9 cellular contexts compared by ENCODE assay signal in genomic region chr12:85076688-85077430, GRCh38. TPM values are rescaled to one million over a fixed set of nuclear protein-coding genes. Genes with fewer than 3 reads are reported as not detected.
DNase-seq lines count a peak whose midpoint lies in the region; ATAC-seq, FAIRE-seq and TF ChIP-seq lines count a peak whose summit lies in the region.
"Had no signal": no experiment of that assay in that cellular context is flagged by ENCODE, and none has a peak within 500 bp of the region (broad histone marks: within the 10 kb centered on the region; RNA-seq: fewer than 3 reads in every experiment).

No MANE protein-coding gene starts in this region.

- no peaks in the 10 kb centered on the region for H3K23me2 ChIP-seq in H1 (ENCODE audit: low read depth, low read length)

- intact Hi-C loops in IMR-90 (cut with micrococcal nuclease), result loop anchor here (1.0 kb wide), 1 partner anchor 371 kb away; no protein-coding TSS in a partner anchor
- intact Hi-C loops in activated CD4-positive, alpha-beta memory T cell treated with anti-CD3 and anti-CD28 coated beads for 36 hours (cut with micrococcal nuclease), result loop anchor here (2.0 to 10.0 kb wide), 3 partner anchors 348 to 844 kb away; partner anchors contain the start of gene NTS

- TF ChIP-seq CTCF in IMR-90 (conservative IDR thresholded peaks at IDR 0.05; ENCODE audit: low read depth, low read length) (peak; percentile 55), H1 (IDR thresholded peaks at IDR 0.05; ENCODE audit: control extremely low read depth in 1 of 3, insufficient read depth in 1 of 3, low read depth in 1 of 3, low read length in 3 of 3) (peak in 2 of 3 experiments; percentile 31 to 52; a peak in 2 of 4 replicates), neural progenitor cell (IDR thresholded peaks at IDR 0.05) (peak; percentile 70)

- no TSS peak for BruUV-seq in IMR-90 (replicated peaks; lab: Mats Ljungman, UMichigan)

- CTCF ChIA-PET in IMR-90 (lab: Yijun Ruan, JAX), result interaction anchor here (0.6 kb wide), 2 partner anchors 25 to 506 kb away, joined by 3 read pairs; no protein-coding TSS in a partner anchor
- CTCF ChIA-PET in H1 (lab: Charles Lee; ENCODE audit: partially characterized antibody), result interaction anchor here (0.7 to 3.1 kb wide), 15 partner anchors 9 to 368 kb away, joined by 3 to 8 read pairs (median 4); no protein-coding TSS in a partner anchor
- CTCF ChIA-PET in activated CD4-positive, alpha-beta memory T cell treated with anti-CD3 and anti-CD28 coated beads for 36 hours (lab: Charles Lee), result no interaction called here

- no peak overlapping the region for H2AK9ac ChIP-seq in IMR-90 (replicated peaks; ENCODE audit: low read depth, low read length, poor library complexity)

- H4K20me1 ChIP-seq in IMR-90 (ENCODE audit: insufficient read depth, low read length) (no peaks in the 10 kb centered on the region), H1 (replicated peaks in 1 of 2; ENCODE audit: control insufficient read depth in 1 of 2, insufficient read depth in 2 of 2, low read length in 2 of 2) (no peaks in the 10 kb centered on the region), neural progenitor cell (ENCODE audit: low read depth) (no peaks in the 10 kb centered on the region)

- ATAC-seq in GM21423 (IDR thresholded peaks at IDR 0.05; ENCODE audit: unreplicated experiment) (peak; percentile 60), IMR-90 (ENCODE audit: low read depth) (peak; percentile 97), HG02642 (IDR thresholded peaks at IDR 0.05; ENCODE audit: poor library complexity, unreplicated experiment) (no peak)

- no peak overlapping the region for H3K23ac ChIP-seq in IMR-90 (ENCODE audit: low read depth, low read length)
- no peak overlapping the region for H3K23ac ChIP-seq in H1 (ENCODE audit: insufficient read length)

- H3K9me1 ChIP-seq in IMR-90 (ENCODE audit: insufficient read depth, low read length), result no peaks in the 10 kb centered on the region

- H3K56ac ChIP-seq in IMR-90 (ENCODE audit: extremely low read depth, insufficient read depth, low read length), result no peak overlapping the region
- no peak overlapping the region for H3K56ac ChIP-seq in H1 (replicated peaks; ENCODE audit: insufficient read length, low read depth, low read length)

- DNase-seq in DMS153 (lab: John Stamatoyannopoulos, UW), result peak; percentile 62
- peak; percentile 92 for DNase-seq in IMR-90
- peak; percentile 37 for DNase-seq in NOMO-1 treated with DMSO at 0.1 percent for 48 hours (lab: John Stamatoyannopoulos, UW; ENCODE audit: unreplicated experiment)
- DNase-seq in H1 (ENCODE audit: low read depth in 1 of 2, low spot score in 2 of 2), result no peak
- DNase-seq in neural progenitor cell (ENCODE audit: low spot score), result peak; percentile 77
- no peak for DNase-seq in activated CD4-positive, alpha-beta memory T cell treated with anti-CD3 and anti-CD28 coated beads for 36 hours

- H2AK5ac ChIP-seq in IMR-90 (ENCODE audit: low read depth, low read length) (no peak overlapping the region), H1 (ENCODE audit: low read depth, low read length) (no peak overlapping the region)

- H4K8ac ChIP-seq in IMR-90 (ENCODE audit: low read depth in 2 of 2, low read length in 2 of 2) (no peak overlapping the region), H1 (ENCODE audit: extremely low read depth, insufficient read depth, low read length) (no peak overlapping the region)

- dilution Hi-C loops in IMR-90 (cut with HindIII; ENCODE audit: low sequenced_read_pairs, unreplicated experiment), result no loop called here

- POLR2A ChIA-PET in IMR-90 (lab: Charles Lee; ENCODE audit: unreplicated experiment) (no interaction called here), H1 (lab: Charles Lee; ENCODE audit: partially characterized antibody) (no interaction called here)
- POLR2A ChIA-PET in activated CD4-positive, alpha-beta memory T cell treated with anti-CD3 and anti-CD28 coated beads for 36 hours (lab: Charles Lee), result no interaction called here

- H3K27me3 Mint-ChIP-seq in neural progenitor cell (ENCODE audit: insufficient read depth, low read depth), result no peaks in the 10 kb centered on the region
- H3K27me3 Mint-ChIP-seq in activated CD4-positive, alpha-beta memory T cell treated with anti-CD3 and anti-CD28 coated beads for 36 hours, result no peaks in the 10 kb centered on the region

- no peak overlapping the region for H4K5ac ChIP-seq in IMR-90 (ENCODE audit: low read depth, low read length)
- no peak overlapping the region for H4K5ac ChIP-seq in H1 (ENCODE audit: insufficient read length, low read depth, low read length)

- no peaks in the 10 kb centered on the region for H3K4me1 Mint-ChIP-seq in neural progenitor cell
- no peaks in the 10 kb centered on the region for H3K4me1 Mint-ChIP-seq in activated CD4-positive, alpha-beta memory T cell treated with anti-CD3 and anti-CD28 coated beads for 36 hours (ENCODE audit: low read depth)

- no peak for TF ChIP-seq POLR2A in IMR-90 (IDR thresholded peaks at IDR 0.05; ENCODE audit: low read depth, low read length)
- no peak for TF ChIP-seq POLR2A in H1 (IDR thresholded peaks at IDR 0.05; ENCODE audit: control extremely low read depth in 1 of 2, low read depth in 2 of 2, low read length in 2 of 2)

- no peak overlapping the region for H2BK5ac ChIP-seq in IMR-90 (ENCODE audit: low read depth, low read length, poor library complexity, severe bottlenecking)
- H2BK5ac ChIP-seq in H1 (ENCODE audit: low read depth, low read length), result no peak overlapping the region

- H3K79me2 ChIP-seq in H1 (ENCODE audit: control insufficient read depth in 1 of 2, insufficient read depth in 2 of 2, low read length in 2 of 2), result no peaks in the 10 kb centered on the region
- H3K79me2 ChIP-seq in neural progenitor cell (ENCODE audit: low read depth), result no peaks in the 10 kb centered on the region

- H2AFZ ChIP-seq in IMR-90 (replicated peaks; ENCODE audit: low read length, poor library complexity), result no peak overlapping the region
- no peak overlapping the region; the same call in 1 of the 2 replicates for H2AFZ ChIP-seq in H1 (ENCODE audit: low read length)
- no peak overlapping the region for H2AFZ ChIP-seq in neural progenitor cell (replicated peaks)

- H3K27ac ChIP-seq in IMR-90 (ENCODE audit: insufficient read depth, low read length), result no peak overlapping the region
- no peak overlapping the region for H3K27ac ChIP-seq in H1 (ENCODE audit: low read depth, low read length)
- H3K27ac ChIP-seq in neural progenitor cell, result no peak overlapping the region

- H4K91ac ChIP-seq in IMR-90 (ENCODE audit: insufficient read depth, low read depth, low read length) (no peak overlapping the region), H1 (replicated peaks; ENCODE audit: insufficient read length, low read length) (no peak overlapping the region)

- H3K9ac ChIP-seq in IMR-90 (ENCODE audit: low read depth, low read length) (no peak overlapping the region), H1 (replicated peaks in 1 of 4; ENCODE audit: extremely low read depth in 1 of 4, low read depth in 3 of 4, low read length in 3 of 4) (no peak overlapping the region), neural progenitor cell (no peak overlapping the region)

- H3K4me1 ChIP-seq in IMR-90 (ENCODE audit: control insufficient read depth, insufficient read depth, low read length) (no peaks in the 10 kb centered on the region), H1 (replicated peaks in 1 of 4; ENCODE audit: control insufficient read depth in 3 of 4, insufficient read depth in 4 of 4, low read length in 3 of 4) (no peaks in the 10 kb centered on the region), neural progenitor cell (no peaks in the 10 kb centered on the region)

- no peak overlapping the region for H2BK15ac ChIP-seq in IMR-90 (ENCODE audit: low read depth, low read length)
- H2BK15ac ChIP-seq in H1 (ENCODE audit: low read length), result no peak overlapping the region

- H3K36me3 ChIP-seq in IMR-90 (ENCODE audit: control insufficient read depth, insufficient read depth, low read length), result no peaks in the 10 kb centered on the region
- no peaks in the 10 kb centered on the region for H3K36me3 ChIP-seq in H1 (ENCODE audit: control insufficient read depth in 2 of 4, insufficient read depth in 4 of 4, low read length in 3 of 4)
- H3K36me3 ChIP-seq in neural progenitor cell, result no peaks in the 10 kb centered on the region

- H3F3A ChIP-seq in neural progenitor cell (ENCODE audit: low read depth), result no peaks in the 10 kb centered on the region

- H3K27me3 ChIP-seq in IMR-90 (ENCODE audit: control insufficient read depth, insufficient read depth, low read length), result no peaks in the 10 kb centered on the region
- no peaks in the 10 kb centered on the region for H3K27me3 ChIP-seq in H1 (replicated peaks in 1 of 4; ENCODE audit: control insufficient read depth in 3 of 4, extremely low read depth in 1 of 4, insufficient read depth in 3 of 4, low read length in 3 of 4)
- no peaks in the 10 kb centered on the region for H3K27me3 ChIP-seq in neural progenitor cell

- peak; percentile 88 for FAIRE-seq in H1 (lab: Jason Lieb, UNC)

- no peak overlapping the region for H3K4ac ChIP-seq in IMR-90 (ENCODE audit: low read depth, low read length)
- no peak overlapping the region for H3K4ac ChIP-seq in H1 (replicated peaks; ENCODE audit: insufficient read length, low read depth, low read length)

- H3K18ac ChIP-seq in IMR-90 (ENCODE audit: low read depth, low read length), result no peak overlapping the region
- H3K18ac ChIP-seq in H1 (ENCODE audit: extremely low read depth, low read length), result no peak overlapping the region

- in situ Hi-C loops in IMR-90 (cut with MboI; ENCODE audit: low sequenced_read_pairs), result loop anchor here (5.0 kb wide), 1 partner anchor 370 kb away; no protein-coding TSS in a partner anchor

- H2BK120ac ChIP-seq in IMR-90 (ENCODE audit: low read depth, low read length), result no peak overlapping the region
- no peak overlapping the region for H2BK120ac ChIP-seq in H1 (replicated peaks; ENCODE audit: low read depth, low read length)

- no peak overlapping the region for H2BK12ac ChIP-seq in H1 (ENCODE audit: low read depth, low read length)

- H3K9me3 ChIP-seq in IMR-90 (ENCODE audit: control insufficient read depth, insufficient read depth, low read length), result no peaks in the 10 kb centered on the region
- H3K9me3 ChIP-seq in H1 (ENCODE audit: insufficient read depth in 2 of 2, low read depth in 1 of 2, low read length in 1 of 2), result no peaks in the 10 kb centered on the region
- H3K9me3 ChIP-seq in neural progenitor cell (ENCODE audit: low read depth), result no peaks in the 10 kb centered on the region

- H3K27ac Mint-ChIP-seq in neural progenitor cell, result no peak overlapping the region
- no peak overlapping the region for H3K27ac Mint-ChIP-seq in activated CD4-positive, alpha-beta memory T cell treated with anti-CD3 and anti-CD28 coated beads for 36 hours

- no peak overlapping the region for H3K4me3 Mint-ChIP-seq in neural progenitor cell
- no peak overlapping the region for H3K4me3 Mint-ChIP-seq in activated CD4-positive, alpha-beta memory T cell treated with anti-CD3 and anti-CD28 coated beads for 36 hours

- H3K4me2 ChIP-seq in IMR-90 (ENCODE audit: low read depth, low read length) (no peak overlapping the region; the same call in 1 of the 2 replicates), H1 (ENCODE audit: insufficient read depth in 1 of 2, low read depth in 2 of 2, low read length in 2 of 2) (no peak overlapping the region), neural progenitor cell (no peak overlapping the region)

- H3K14ac ChIP-seq in IMR-90 (replicated peaks; ENCODE audit: low read depth, low read length) (no peak overlapping the region), H1 (ENCODE audit: insufficient read length) (no peak overlapping the region)

- no CpG with 5 or more reads among the region's 1 CpG for WGBS in IMR-90 (ENCODE audit: extremely low coverage in 2 of 2, insufficient read length in 1 of 2), 2 experiments
- WGBS in H1 (ENCODE audit: extremely low coverage in 1 of 2, insufficient coverage in 1 of 2, insufficient read length in 1 of 2, insufficient replicate concordance in 2 of 2, low coverage in 1 of 2, low lambda C conversion rate in 2 of 2, missing lambda C conversion rate in 1 of 2), 2 experiments, result 11% methylated on average over 1 of the region's 1 CpG; no CpG with 5 or more reads in 1 of the 2 experiments

- H3K4me3 ChIP-seq in IMR-90 (ENCODE audit: insufficient read depth, low read depth, low read length) (no peak overlapping the region), H1 (ENCODE audit: extremely low read depth in 1 of 4, insufficient read depth in 2 of 4, low read depth in 3 of 4, low read length in 4 of 4) (no peak overlapping the region), neural progenitor cell (no peak overlapping the region)

- no peak for TF ChIP-seq EP300 in H1 (IDR thresholded peaks at IDR 0.05; ENCODE audit: borderline replicate concordance in 1 of 2, low read depth in 2 of 2, low read length in 2 of 2)

- peak; percentile 48 for TF ChIP-seq RAD21 in IMR-90 (IDR thresholded peaks at IDR 0.05; ENCODE audit: low read length)
- peak; percentile 72 to 75 for TF ChIP-seq RAD21 in H1 (IDR thresholded peaks at IDR 0.05 in 1 of 2, conservative IDR thresholded peaks at IDR 0.05 in 1 of 2; ENCODE audit: low read depth in 2 of 2, low read length in 2 of 2)

- H3K79me1 ChIP-seq in IMR-90 (ENCODE audit: low read depth in 1 of 2, low read length in 2 of 2) (no peaks in the 10 kb centered on the region), H1 (ENCODE audit: low read depth, low read length) (no peaks in the 10 kb centered on the region)

- H3K9me3 Mint-ChIP-seq in neural progenitor cell, result no peaks in the 10 kb centered on the region
- no peaks in the 10 kb centered on the region for H3K9me3 Mint-ChIP-seq in activated CD4-positive, alpha-beta memory T cell treated with anti-CD3 and anti-CD28 coated beads for 36 hours

- H2BK20ac ChIP-seq in IMR-90 (ENCODE audit: low read depth, low read length), result no peak overlapping the region
- no peak overlapping the region for H2BK20ac ChIP-seq in H1 (ENCODE audit: low read length)

- no peaks in the 10 kb centered on the region for H3K36me3 Mint-ChIP-seq in neural progenitor cell
- no peaks in the 10 kb centered on the region for H3K36me3 Mint-ChIP-seq in activated CD4-positive, alpha-beta memory T cell treated with anti-CD3 and anti-CD28 coated beads for 36 hours

RNA-seq across cellular contexts. Expression of gene LRRIQ1, which starts 40.7 kb away (rescaled TPM):
- under 0.01 and 0.28 TPM in 2 replicates for total RNA-seq in IMR-90 (2012; rRNA removed)
- 0.05 TPM in 1 of 2 replicates, not detected in the other for polyA plus RNA-seq in IMR-90 (2012; rRNA removed)
- polyA plus RNA-seq in IMR-90 (2012; cell fraction: cytosol; rRNA removed), result not detected in 2 replicates
- 0.01 and 0.17 TPM in 2 replicates for polyA plus RNA-seq in IMR-90 (2012; cell fraction: nucleus; rRNA removed; ENCODE audit: low replicate concordance)
- total RNA-seq in H1 (2021; fragmentation: NEBNext Ultra II Directional; extraction: Animal tissue kit (Norgen Biotek cat#: 25700)), result 0.76 and 1.2 TPM in 2 replicates
- 0.13 and 0.24 TPM in 2 replicates for polyA plus RNA-seq in H1 (2011; rRNA removed)
- polyA plus RNA-seq in H1 (2011; cell fraction: cytosol; rRNA removed), result 0.54 TPM
- 0.23 TPM for polyA plus RNA-seq in H1 (2011; cell fraction: nucleus; rRNA removed)
- 0.20 to 1.1 TPM (median 0.29 TPM) in 4 replicates for polyA plus RNA-seq in H1 (2012, experiment 1 of 2)
- polyA plus RNA-seq in H1 (2012, experiment 2 of 2), result 0.49 TPM
- polyA plus RNA-seq in H1 (2013, experiment 1 of 2), result 2.1 TPM
- polyA plus RNA-seq in H1 (2013, experiment 2 of 2), result 2.3 TPM
- 0.37 and 0.44 TPM in 2 replicates for polyA minus RNA-seq in H1 (2011; rRNA and poly(A)+ RNA removed)
- not detected for polyA minus RNA-seq in H1 (2011; cell fraction: cytosol; rRNA and poly(A)+ RNA removed)
- polyA minus RNA-seq in H1 (2011; cell fraction: nucleus; rRNA and poly(A)+ RNA removed), result 1.2 TPM
- 4.7 and 25.5 TPM in 2 replicates for total RNA-seq in neural progenitor cell (ENCODE audit: low replicate concordance)
- not detected for total RNA-seq in activated CD4-positive, alpha-beta memory T cell treated with anti-CD3 and anti-CD28 coated beads for 36 hours
- total RNA-seq: T-helper 2 cell treated with Interferon-gamma antibody and Interleukin-4, amounts not matched to agents 100 ng/mL and 5 ng/mL, for 36 hours had no signal

RNA-seq across cellular contexts. Expression of gene TSPAN19, which starts 40.8 kb away (rescaled TPM):
- not detected in 2 replicates for total RNA-seq in IMR-90 (2012; rRNA removed)
- not detected in 2 replicates for polyA plus RNA-seq in IMR-90 (2012; rRNA removed)
- not detected in 2 replicates for polyA plus RNA-seq in IMR-90 (2012; cell fraction: cytosol; rRNA removed)
- 0.02 TPM in 1 of 2 replicates, not detected in the other for polyA plus RNA-seq in IMR-90 (2012; cell fraction: nucleus; rRNA removed; ENCODE audit: low replicate concordance)
- not detected in 2 replicates for total RNA-seq in H1 (2021; fragmentation: NEBNext Ultra II Directional; extraction: Animal tissue kit (Norgen Biotek cat#: 25700))
- 0.05 and 0.09 TPM in 2 replicates for polyA plus RNA-seq in H1 (2011; rRNA removed)
- polyA plus RNA-seq in H1 (2011; cell fraction: cytosol; rRNA removed), result 0.09 TPM
- polyA plus RNA-seq in H1 (2011; cell fraction: nucleus; rRNA removed), result 0.13 TPM
- polyA plus RNA-seq in H1 (2012, experiment 1 of 2), result 0.07 to 0.18 TPM (median 0.17 TPM) in 3 of 4 replicates, not detected in the other
- not detected for polyA plus RNA-seq in H1 (2012, experiment 2 of 2)
- 0.14 TPM for polyA plus RNA-seq in H1 (2013, experiment 1 of 2)
- polyA plus RNA-seq in H1 (2013, experiment 2 of 2), result 0.15 TPM
- polyA minus RNA-seq in H1 (2011; rRNA and poly(A)+ RNA removed), result 0.03 and 0.10 TPM in 2 replicates
- polyA minus RNA-seq in H1 (2011; cell fraction: cytosol; rRNA and poly(A)+ RNA removed), result not detected
- not detected for polyA minus RNA-seq in H1 (2011; cell fraction: nucleus; rRNA and poly(A)+ RNA removed)
- total RNA-seq in neural progenitor cell (ENCODE audit: low replicate concordance), result 4.3 and 5.0 TPM in 2 replicates
- total RNA-seq in activated CD4-positive, alpha-beta memory T cell treated with anti-CD3 and anti-CD28 coated beads for 36 hours, result not detected
- total RNA-seq: T-helper 2 cell treated with Interferon-gamma antibody and Interleukin-4, amounts not matched to agents 100 ng/mL and 5 ng/mL, for 36 hours had no signal

Comparison
In these comparisons a context has a peak if more than half of its experiments do, and no peak if none do; other contexts are left out.
1. DNase-seq: peak in DMS153 (single experiment), IMR-90 (single experiment), NOMO-1 treated with DMSO at 0.1 percent for 48 hours (single experiment) and neural progenitor cell (single experiment); none in H1 (0 of 2) and activated CD4-positive, alpha-beta memory T cell treated with anti-CD3 and anti-CD28 coated beads for 36 hours (single experiment).
2. Peak in every context shown above with its lines, with median percentiles within 50 percentile points of each other: CTCF ChIP-seq.